ENCODE assay signal across 8 cellular contexts in the genomic region with DNA sequence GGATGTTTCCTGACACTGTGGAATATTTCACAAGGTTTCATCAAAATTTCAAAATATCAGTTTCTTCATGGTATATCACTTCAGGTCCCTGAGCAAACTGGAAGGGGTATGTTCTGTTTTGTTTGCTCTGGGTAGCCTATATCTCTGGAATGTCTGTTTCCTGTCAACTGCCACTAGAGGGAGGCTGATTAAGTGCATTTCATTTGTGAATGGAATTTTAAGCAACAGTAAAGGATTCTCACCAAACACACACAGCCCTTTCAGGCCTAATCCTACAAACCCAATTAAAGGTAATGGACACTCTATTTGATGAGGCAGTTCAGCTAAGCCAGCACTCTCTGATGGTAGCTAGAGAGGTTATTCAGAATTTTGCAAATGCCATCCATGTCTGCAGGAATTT.
DNase-seq lines count a peak whose midpoint lies in the region; ATAC-seq, FAIRE-seq and TF ChIP-seq lines count a peak whose summit lies in the region.

No MANE protein-coding gene starts in this region.

- H3K9me3 Mint-ChIP-seq in activated T-helper 17 cell treated with anti-CD3 and anti-CD28 coated beads, Interleukin-2, amount 50 U/mL, for 72 hours: no peaks in the 10 kb centered on the region

- intact Hi-C loops in K562 (cut with micrococcal nuclease): no loop called here

- H3K27ac Mint-ChIP-seq in activated T-helper 17 cell treated with anti-CD3 and anti-CD28 coated beads, Interleukin-2, amount 50 U/mL, for 72 hours: no peak overlapping the region

- TF ChIP-seq POLR2A in K562 (conservative IDR thresholded peaks at IDR 0.05): no peak

- H3K4me2 ChIP-seq in K562 (ENCODE audit: insufficient read depth, low read length) (no peak overlapping the region), mesenchymal stem cell (ENCODE audit: low read length, poor library complexity, severe bottlenecking) (no peak overlapping the region)

- POLR2A ChIA-PET in K562 (lab: Yijun Ruan, JAX): no interaction called here

- no peaks in the 10 kb centered on the region for H3K36me3 Mint-ChIP-seq in activated T-helper 17 cell treated with anti-CD3 and anti-CD28 coated beads, Interleukin-2, amount 50 U/mL, for 72 hours (ENCODE audit: low read depth)

- no peaks in the 10 kb centered on the region for H3K36me3 ChIP-seq in K562 (ENCODE audit: control insufficient read depth, insufficient read depth, low read length)
- no peaks in the 10 kb centered on the region for H3K36me3 ChIP-seq in mesenchymal stem cell (ENCODE audit: control insufficient read depth in 1 of 2, insufficient read depth in 2 of 2, low read depth in 1 of 2, low read length in 2 of 2)

- no peak overlapping the region for H3K18ac ChIP-seq in mesenchymal stem cell (ENCODE audit: low read depth in 1 of 2, low read length in 2 of 2)

- no peak for FAIRE-seq in K562 (lab: Jason Lieb, UNC)

- H2BK12ac ChIP-seq in mesenchymal stem cell (ENCODE audit: low read length in 2 of 2): no peak overlapping the region

- no peak overlapping the region for H2BK120ac ChIP-seq in mesenchymal stem cell (ENCODE audit: low read depth, low read length)

- H4K91ac ChIP-seq in mesenchymal stem cell (ENCODE audit: low read length): no peak overlapping the region

- no peak overlapping the region for H4K8ac ChIP-seq in mesenchymal stem cell (ENCODE audit: low read length)

- H3K4me3 Mint-ChIP-seq in activated T-helper 17 cell treated with anti-CD3 and anti-CD28 coated beads, Interleukin-2, amount 50 U/mL, for 72 hours: no peak overlapping the region

- H3K9ac ChIP-seq in K562 (ENCODE audit: insufficient read depth in 1 of 2, low read depth in 2 of 2, low read length in 2 of 2): no peak overlapping the region
- H3K9ac ChIP-seq in mesenchymal stem cell (ENCODE audit: low read length): no peak overlapping the region

- BruUV-seq in K562 (replicated peaks; lab: Mats Ljungman, UMichigan): no TSS peak

- peaks cover 4% of the 10 kb centered on the region for H3K4me1 Mint-ChIP-seq in activated T-helper 17 cell treated with anti-CD3 and anti-CD28 coated beads, Interleukin-2, amount 50 U/mL, for 72 hours

- CTCF ChIA-PET in K562 (lab: Yijun Ruan, JAX; ENCODE audit: low intra/inter-chr PET ratio): no interaction called here

- H3K4ac ChIP-seq in mesenchymal stem cell (ENCODE audit: low read depth in 1 of 2, low read length in 2 of 2): no peak overlapping the region

- H2AFZ ChIP-seq in K562 (ENCODE audit: low read depth, low read length): no peak overlapping the region
- H2AFZ ChIP-seq in mesenchymal stem cell (ENCODE audit: low read depth, low read length): no peak overlapping the region

- no peak overlapping the region for H3K27ac ChIP-seq in K562 (ENCODE audit: extremely low read depth, low read depth, low read length)
- H3K27ac ChIP-seq in mesenchymal stem cell (ENCODE audit: low read length, poor library complexity, severe bottlenecking): no peak overlapping the region

- H3K79me1 ChIP-seq in mesenchymal stem cell (replicated peaks; ENCODE audit: low read length, poor library complexity, severe bottlenecking): no peaks in the 10 kb centered on the region

- no peak for TF ChIP-seq EP300 in K562 (IDR thresholded peaks at IDR 0.05; ENCODE audit: low read length)

- H3K23ac ChIP-seq in mesenchymal stem cell (ENCODE audit: low read length in 2 of 2): no peak overlapping the region

- no peak overlapping the region for H3K14ac ChIP-seq in mesenchymal stem cell (ENCODE audit: low read length in 2 of 2)

- no peak overlapping the region for H3K4me3 ChIP-seq in K562
- no peak overlapping the region for H3K4me3 ChIP-seq in mesenchymal stem cell (ENCODE audit: insufficient read depth in 1 of 2, low read depth in 1 of 2, low read length in 2 of 2)

- H3K79me2 ChIP-seq in K562 (ENCODE audit: control insufficient read depth, insufficient read depth, low read length): no peaks in the 10 kb centered on the region

- no peaks in the 10 kb centered on the region for H4K20me1 ChIP-seq in K562 (replicated peaks; ENCODE audit: control insufficient read depth, insufficient read depth, low read length)

- H3K27me3 ChIP-seq in K562 (ENCODE audit: control insufficient read depth in 2 of 2, insufficient read depth in 2 of 2, low read length in 2 of 2): no peaks in the 10 kb centered on the region
- H3K27me3 ChIP-seq in mesenchymal stem cell (ENCODE audit: control insufficient read depth in 1 of 2, insufficient read depth in 1 of 2, low read length in 2 of 2): peaks cover 0 to 16% of the 10 kb centered on the region in 2 experiments

- ATAC-seq in K562: no peak
- ATAC-seq in activated T-helper 17 cell treated with anti-CD3 and anti-CD28 coated beads, Interleukin-2, amount 50 U/mL, for 72 hours (replicated peaks): no peak
- ATAC-seq in GM21737 (IDR thresholded peaks at IDR 0.05; ENCODE audit: unreplicated experiment): no peak

- no peaks in the 10 kb centered on the region for H3K9me1 ChIP-seq in K562 (ENCODE audit: control insufficient read depth, insufficient read depth, low read length)

- no peak for TF ChIP-seq RAD21 in K562 (CRISPR knock-in tag; conservative IDR thresholded peaks at IDR 0.05 in 1 of 2, IDR thresholded peaks at IDR 0.05 in 1 of 2)

- H3K27me3 Mint-ChIP-seq in activated T-helper 17 cell treated with anti-CD3 and anti-CD28 coated beads, Interleukin-2, amount 50 U/mL, for 72 hours: no peaks in the 10 kb centered on the region

- no peak overlapping the region for H2BK5ac ChIP-seq in mesenchymal stem cell (ENCODE audit: low read depth, low read length, poor library complexity, severe bottlenecking)

- TF ChIP-seq CTCF in K562 (IDR thresholded peaks at IDR 0.05 in 2 of 3, conservative IDR thresholded peaks at IDR 0.05 in 1 of 3; ENCODE audit: insufficient read depth in 2 of 3, low read depth in 1 of 3, low read length in 3 of 3): peak in 2 of 3 experiments; percentile 7 to 15; a peak in 1 of 6 replicates

- in situ Hi-C loops in K562 (cut with MboI): no loop called here

- H2BK15ac ChIP-seq in mesenchymal stem cell (ENCODE audit: low read depth, poor library complexity, severe bottlenecking): no peak overlapping the region

- peak; percentile 1 for DNase-seq in DMS53 treated with DMSO at 0.1 percent for 48 hours (lab: John Stamatoyannopoulos, UW; ENCODE audit: unreplicated experiment)
- DNase-seq in M059J (ENCODE audit: low read depth): peak; percentile 1
- DNase-seq in K562 (ENCODE audit: extremely low read depth in 1 of 4, low spot score in 3 of 4): peak in 3 of 4 experiments; percentile 0 to 6 (median 5)
- peak; percentile 16 for DNase-seq in mesenchymal stem cell
- no peak for DNase-seq in 8988T
- no peak for DNase-seq in NCI-H146 treated with DMSO at 0.1 percent for 48 hours (lab: John Stamatoyannopoulos, UW; ENCODE audit: unreplicated experiment)

- H2AK5ac ChIP-seq in mesenchymal stem cell (ENCODE audit: low read length, severe bottlenecking): no peak overlapping the region

- H3K9me3 ChIP-seq in K562 (replicated peaks; ENCODE audit: control insufficient read depth, insufficient read depth, low read depth, low read length) (no peaks in the 10 kb centered on the region), mesenchymal stem cell (ENCODE audit: control insufficient read depth, low read length) (no peaks in the 10 kb centered on the region)

- H3K4me1 ChIP-seq in K562 (replicated peaks in 1 of 2; ENCODE audit: control insufficient read depth in 2 of 2, insufficient read depth in 2 of 2, low read length in 2 of 2) (no peaks in the 10 kb centered on the region), mesenchymal stem cell (ENCODE audit: control insufficient read depth, insufficient read depth, low read depth, low read length) (no peaks in the 10 kb centered on the region)

TF ChIP-seq in K562, 482 proteins besides CTCF, POLR2A, EP300 and RAD21:
- TF ChIP-seq RBM34 (IDR thresholded peaks at IDR 0.05; ENCODE audit: borderline replicate concordance, insufficient read depth, low read length) (no peak), MCM3 (IDR thresholded peaks at IDR 0.05) (no peak)

Comparison
In these comparisons a context has a peak if more than half of its experiments do, and no peak if none do; other contexts are left out.
1. DNase-seq: peak in DMS53 treated with DMSO at 0.1 percent for 48 hours (single experiment), M059J (single experiment), K562 (3 of 4) and mesenchymal stem cell (single experiment); none in 8988T (single experiment) and NCI-H146 treated with DMSO at 0.1 percent for 48 hours (single experiment).